1 cellular context compared by ENCODE assay signal in genomic region chr6:72651191-72651590, GRCh38.
TF ChIP-seq lines count a peak whose summit lies in the region.

No MANE protein-coding gene starts in this region.

TF ChIP-seq in WTC11, 78 proteins besides CTCF, POLR2A, EP300 and RAD21 (continued from another document):
- TF ChIP-seq, protein P1, sequence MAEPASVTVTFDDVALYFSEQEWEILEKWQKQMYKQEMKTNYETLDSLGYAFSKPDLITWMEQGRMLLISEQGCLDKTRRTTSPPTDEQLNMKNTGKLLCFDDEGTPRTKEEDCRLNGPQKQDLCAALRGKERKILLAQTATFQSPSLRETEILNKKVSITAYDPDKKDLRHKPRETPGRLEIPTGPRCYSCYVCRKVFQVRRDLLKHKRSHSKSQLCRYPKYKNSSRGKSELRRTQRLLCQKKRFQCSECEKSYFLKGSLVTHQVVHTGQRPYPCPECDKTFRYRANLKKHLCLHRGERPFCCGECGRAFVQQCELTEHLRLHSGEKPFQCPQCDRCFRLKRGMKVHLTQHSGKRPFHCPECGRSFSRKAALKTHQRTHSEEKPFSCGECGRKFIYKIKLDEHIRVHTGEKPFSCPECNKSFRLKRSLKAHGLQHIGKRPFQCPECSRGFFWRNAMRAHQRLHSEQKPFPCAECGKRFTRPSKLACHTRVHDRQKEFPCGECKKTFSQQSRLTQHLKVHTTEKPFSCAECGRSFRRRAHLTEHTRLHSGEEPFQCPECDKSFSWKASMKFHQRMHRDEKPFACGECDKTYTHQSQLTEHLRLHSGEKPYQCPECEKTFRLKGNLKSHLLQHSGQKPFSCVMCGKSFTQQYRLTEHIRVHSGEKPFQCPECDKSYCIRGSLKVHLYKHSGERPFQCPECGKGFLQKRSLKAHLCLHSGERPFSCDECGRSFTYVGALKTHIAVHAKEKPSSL (CRISPR knock-in tag; conservative IDR thresholded peaks at IDR 0.05), result no peak
- no peak for TF ChIP-seq OVOL2 (CRISPR knock-in tag; IDR thresholded peaks at IDR 0.05; ENCODE audit: borderline replicate concordance)
